1 cellular context compared by ENCODE assay signal in the genomic region with DNA sequence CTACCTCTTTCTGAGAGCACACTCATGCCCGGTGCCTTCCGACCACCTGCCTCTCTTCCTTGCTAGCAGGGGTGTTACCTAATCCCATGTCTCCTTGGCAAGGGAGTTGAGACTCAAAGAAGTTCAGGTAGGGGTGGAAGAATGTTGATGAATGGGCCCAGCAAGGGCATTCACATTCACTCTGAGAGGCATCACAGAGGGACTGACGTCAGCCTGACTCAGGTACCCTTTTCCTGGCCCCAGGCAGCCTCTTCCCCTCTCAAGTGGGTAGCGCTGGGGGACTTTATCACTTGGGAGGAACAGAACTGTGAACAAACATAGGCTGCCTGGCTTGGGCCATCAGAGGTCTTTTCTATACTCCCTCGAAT.
TF ChIP-seq lines count a peak whose summit lies in the region.

No MANE protein-coding gene starts in this region.

TF ChIP-seq in H1, 55 proteins besides CTCF, POLR2A, EP300 and RAD21:
- TF ChIP-seq FOSL1 (IDR thresholded peaks at IDR 0.05; ENCODE audit: insufficient read depth, low read depth, low read length) = no peak
- TF ChIP-seq BCL11A (IDR thresholded peaks at IDR 0.05; ENCODE audit: low read depth in 2 of 2, low read length in 2 of 2) = no peak
- no peak for TF ChIP-seq TEAD4 (IDR thresholded peaks at IDR 0.05; ENCODE audit: low read depth, low read length)
- TF ChIP-seq RNF2 (IDR thresholded peaks at IDR 0.05; ENCODE audit: borderline replicate concordance, low read depth, low read length, missing control alignments, poor library complexity, severe bottlenecking) = no peak
- TF ChIP-seq TCF12 (IDR thresholded peaks at IDR 0.05; ENCODE audit: low read depth, low read length) = no peak
- TF ChIP-seq CHD2 (IDR thresholded peaks at IDR 0.05; ENCODE audit: low read length) = no peak
- TF ChIP-seq POLR2AphosphoS5 (IDR thresholded peaks at IDR 0.05; ENCODE audit: low read depth, low read length) = peak; percentile 52; the same call in 1 of the 2 replicates
- TF ChIP-seq EGR1 (IDR thresholded peaks at IDR 0.05; ENCODE audit: borderline replicate concordance, low read depth, low read length) = no peak
